Comparison of ENCODE assay signal across 1 cellular context in genomic region chr15:74614744-74615312, GRCh38.
TF ChIP-seq lines count a peak whose summit lies in the region.

No MANE protein-coding gene starts in this region.

TF ChIP-seq in HEK293, 187 proteins besides CTCF, POLR2A, EP300 and RAD21 (continued from another document and continues in another):
- TF ChIP-seq ZNF239 (tag by site-specific recombination; IDR thresholded peaks at IDR 0.05) (no peak; the same call in 1 of the 2 replicates), ZNF221 (tag by site-specific recombination; IDR thresholded peaks at IDR 0.05; ENCODE audit: borderline replicate concordance) (no peak), ZBTB49 (tag by site-specific recombination; IDR thresholded peaks at IDR 0.05; ENCODE audit: low read depth) (no peak), ZNF843 (tag by site-specific recombination; IDR thresholded peaks at IDR 0.05) (no peak; the same call in 1 of the 2 replicates), ZNF449 (tag by site-specific recombination; IDR thresholded peaks at IDR 0.05) (no peak), ZBTB20 (tag by site-specific recombination; IDR thresholded peaks at IDR 0.05) (no peak), ZNF18 (tag by site-specific recombination; IDR thresholded peaks at IDR 0.05) (peak; percentile 37; the same call in 1 of the 2 replicates), YY2 (tag by site-specific recombination; IDR thresholded peaks at IDR 0.05) (no peak), PRDM1 (tag by site-specific recombination; IDR thresholded peaks at IDR 0.05) (no peak), RBAK (tag by site-specific recombination; IDR thresholded peaks at IDR 0.05) (peak; percentile 34; the same call in 1 of the 2 replicates), PRDM4 (tag by site-specific recombination; IDR thresholded peaks at IDR 0.05) (peak; percentile 59), ZNF585B (tag by site-specific recombination; IDR thresholded peaks at IDR 0.05) (no peak; the same call in 1 of the 2 replicates), PBX3 (CRISPR knock-in tag; IDR thresholded peaks at IDR 0.05) (no peak), ZNF23 (tag by site-specific recombination; IDR thresholded peaks at IDR 0.05; ENCODE audit: borderline replicate concordance) (no peak), ZNF169 (tag by site-specific recombination; IDR thresholded peaks at IDR 0.05) (no peak), ATF2 (tag by site-specific recombination; IDR thresholded peaks at IDR 0.05; ENCODE audit: low read depth) (no peak), KLF7 (tag by site-specific recombination; IDR thresholded peaks at IDR 0.05; ENCODE audit: borderline replicate concordance) (peak; percentile 90; the same call in 1 of the 2 replicates), ZNF416 (tag by site-specific recombination; IDR thresholded peaks at IDR 0.05) (no peak), ZNF311 (tag by site-specific recombination; IDR thresholded peaks at IDR 0.05; ENCODE audit: borderline replicate concordance) (no peak), ZNF544 (tag by site-specific recombination; IDR thresholded peaks at IDR 0.05) (no peak), ZNF140 (tag by site-specific recombination; IDR thresholded peaks at IDR 0.05) (no peak), ZBTB26 (tag by site-specific recombination; optimal IDR thresholded peaks at IDR 0.05) (no peak), HOXA7 (CRISPR knock-in tag; IDR thresholded peaks at IDR 0.05; ENCODE audit: borderline replicate concordance) (no peak), ZNF792 (tag by site-specific recombination; IDR thresholded peaks at IDR 0.05) (no peak), ZNF184 (tag by site-specific recombination; IDR thresholded peaks at IDR 0.05) (peak; percentile 11; the same call in 1 of the 2 replicates), ZNF404 (tag by site-specific recombination; IDR thresholded peaks at IDR 0.05) (no peak), GFI1B (tag by site-specific recombination; IDR thresholded peaks at IDR 0.05) (no peak), ZNF530 (tag by site-specific recombination; IDR thresholded peaks at IDR 0.05; ENCODE audit: low read depth) (no peak), ZNF146 (tag by site-specific recombination; IDR thresholded peaks at IDR 0.05) (peak; percentile 40; the same call in 1 of the 2 replicates), ZNF16 (tag by site-specific recombination; IDR thresholded peaks at IDR 0.05; ENCODE audit: low read depth) (no peak), ZNF223 (tag by site-specific recombination; IDR thresholded peaks at IDR 0.05) (no peak), ZNF391 (tag by site-specific recombination; IDR thresholded peaks at IDR 0.05; ENCODE audit: borderline replicate concordance, low read depth) (peak; percentile 78; the same call in 1 of the 2 replicates), ZBTB10 (tag by site-specific recombination; IDR thresholded peaks at IDR 0.05) (peak; percentile 27; the same call in 1 of the 2 replicates), ZNF704 (tag by site-specific recombination; IDR thresholded peaks at IDR 0.05) (no peak; the same call in 1 of the 2 replicates), ZNF549 (tag by site-specific recombination; IDR thresholded peaks at IDR 0.05) (no peak), ZFHX2 (tag by site-specific recombination; conservative IDR thresholded peaks at IDR 0.05) (peak; percentile 80), SCRT2 (tag by site-specific recombination; IDR thresholded peaks at IDR 0.05) (0 out of 2 replicates have a peak, but pooled peaks have one; percentile 8), ZNF148 (tag by site-specific recombination; IDR thresholded peaks at IDR 0.05; ENCODE audit: borderline replicate concordance) (no peak), ZNF645 (tag by site-specific recombination; IDR thresholded peaks at IDR 0.05) (no peak), ZNF624 (tag by site-specific recombination; IDR thresholded peaks at IDR 0.05) (no peak), BCL11B (tag by site-specific recombination; IDR thresholded peaks at IDR 0.05; ENCODE audit: low read depth) (peak; percentile 78)
